Comparison of ENCODE assay signal across 8 cellular contexts in the genomic region with DNA sequence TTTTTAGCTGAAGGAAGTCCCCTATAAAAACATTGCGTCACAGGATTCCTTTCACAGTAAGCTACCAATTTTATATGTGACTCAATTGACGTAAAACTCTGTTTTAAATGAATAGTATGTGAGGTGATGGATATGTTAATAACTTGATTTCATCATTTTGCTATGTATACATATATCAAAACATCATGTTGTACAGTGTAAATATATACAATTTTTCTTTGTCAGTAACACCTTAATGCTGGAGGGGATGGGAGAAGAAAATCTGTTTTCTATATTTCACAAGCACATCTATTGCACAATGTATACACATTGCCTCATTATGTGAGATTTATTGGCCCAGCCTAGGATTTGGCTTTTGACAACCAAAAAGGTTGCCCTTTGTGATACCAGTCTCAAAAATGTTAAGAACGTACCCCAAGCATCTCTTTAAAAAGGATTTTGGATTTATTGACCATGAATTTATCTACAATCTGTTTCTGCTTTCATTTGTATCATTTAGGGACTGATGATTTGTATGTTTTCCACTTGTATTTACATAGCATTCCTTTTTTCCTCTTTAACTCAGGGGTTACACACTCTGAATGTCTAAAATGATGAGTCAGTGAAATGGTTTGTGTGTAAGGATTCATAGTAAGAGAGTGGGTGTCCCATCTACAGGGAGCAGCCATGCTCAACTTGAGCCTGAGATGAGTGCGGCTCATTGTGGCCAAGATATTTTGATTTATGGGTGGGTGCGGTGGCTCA.
A peak's percentile ranks its signal among the peaks of the same experiment; 100 is the strongest.
DNase-seq lines count a peak whose midpoint lies in the region; ATAC-seq, FAIRE-seq and TF ChIP-seq lines count a peak whose summit lies in the region.

No MANE protein-coding gene starts in this region.

- no peak for TF ChIP-seq CTCF in transverse colon (IDR thresholded peaks at IDR 0.05)

- no peak overlapping the region for H3K4me3 ChIP-seq in transverse colon

- in situ Hi-C loops in transverse colon (cut with MboI; ENCODE audit: low pct_ligation_motif_present in 1 of 4, low pct_unique_long_range_greater_than_20kb in 1 of 4, low sequenced_read_pairs in 3 of 4), result no loop called here

- TF ChIP-seq POLR2A in transverse colon (IDR thresholded peaks at IDR 0.05), result no peak

- DNase-seq in AG20443 (ENCODE audit: low spot score) (peak; percentile 57), HTR-8/SVneo (ENCODE audit: insufficient read length, low spot score) (peak; percentile 80), left lobe of liver (ENCODE audit: low spot score) (no peak), NCI-H510A (lab: John Stamatoyannopoulos, UW) (no peak), transverse colon (no peak)
- DNase-seq in activated naive CD8-positive, alpha-beta T cell treated with anti-CD3 and anti-CD28 coated beads for 36 hours, result no peak
- DNase-seq in activated effector memory CD4-positive, alpha-beta T cell treated with anti-CD3 and anti-CD28 coated beads, Interleukin-2, amount 50 U/mL, for 16 hours, result no peak

- H3K4me3 Mint-ChIP-seq in activated naive CD8-positive, alpha-beta T cell treated with anti-CD3 and anti-CD28 coated beads for 36 hours, result no peak overlapping the region

- H3K27ac ChIP-seq in transverse colon, result peak overlapping the region in 1 of 4 donors; percentile 2

- H3K27me3 Mint-ChIP-seq in activated naive CD8-positive, alpha-beta T cell treated with anti-CD3 and anti-CD28 coated beads for 36 hours, result no peaks in the 10 kb centered on the region

- intact Hi-C loops in transverse colon (cut with DNase I; ENCODE audit: low total_unique reads), result no loop called here

- peaks cover 43% of the 10 kb centered on the region for H3K36me3 Mint-ChIP-seq in activated naive CD8-positive, alpha-beta T cell treated with anti-CD3 and anti-CD28 coated beads for 36 hours

- no peak for TF ChIP-seq EP300 in transverse colon (IDR thresholded peaks at IDR 0.05; ENCODE audit: low read depth)

- no peaks in the 10 kb centered on the region for H3K36me3 ChIP-seq in transverse colon

- H3K27ac Mint-ChIP-seq in activated naive CD8-positive, alpha-beta T cell treated with anti-CD3 and anti-CD28 coated beads for 36 hours, result peak overlapping the region; percentile 5

- H3K9me3 Mint-ChIP-seq in activated naive CD8-positive, alpha-beta T cell treated with anti-CD3 and anti-CD28 coated beads for 36 hours, result no peaks in the 10 kb centered on the region

- H3K4me1 ChIP-seq in transverse colon, result peaks cover 5 to 48% (median 15%) of the 10 kb centered on the region in 4 donors

- no peaks in the 10 kb centered on the region for H3K27me3 ChIP-seq in transverse colon

- no peak for FAIRE-seq in HTR-8/SVneo (lab: Jason Lieb, UNC)

- peaks cover 48% of the 10 kb centered on the region for H3K4me1 Mint-ChIP-seq in activated naive CD8-positive, alpha-beta T cell treated with anti-CD3 and anti-CD28 coated beads for 36 hours

- ATAC-seq in left lobe of liver (peak; percentile 50), GM21737 (IDR thresholded peaks at IDR 0.05; ENCODE audit: unreplicated experiment) (no peak)

- no peaks in the 10 kb centered on the region for H3K9me3 ChIP-seq in transverse colon

- WGBS in transverse colon (ENCODE audit: low coverage in 1 of 2), 2 donors, result 46 to 73% methylated on average over 3 to 5 of the region's 5 CpGs

Comparison
In these comparisons a context has a peak if more than half of its experiments do, and no peak if none do; other contexts are left out.
1. DNase-seq: peak in AG20443 (single experiment) and HTR-8/SVneo (single experiment); none in activated naive CD8-positive, alpha-beta T cell treated with anti-CD3 and anti-CD28 coated beads for 36 hours (single experiment), left lobe of liver (single experiment), activated effector memory CD4-positive, alpha-beta T cell treated with anti-CD3 and anti-CD28 coated beads, Interleukin-2, amount 50 U/mL, for 16 hours (single experiment), NCI-H510A (single experiment) and transverse colon (single experiment).